ENCODE assay signal across 1 cellular context in the genomic region with DNA sequence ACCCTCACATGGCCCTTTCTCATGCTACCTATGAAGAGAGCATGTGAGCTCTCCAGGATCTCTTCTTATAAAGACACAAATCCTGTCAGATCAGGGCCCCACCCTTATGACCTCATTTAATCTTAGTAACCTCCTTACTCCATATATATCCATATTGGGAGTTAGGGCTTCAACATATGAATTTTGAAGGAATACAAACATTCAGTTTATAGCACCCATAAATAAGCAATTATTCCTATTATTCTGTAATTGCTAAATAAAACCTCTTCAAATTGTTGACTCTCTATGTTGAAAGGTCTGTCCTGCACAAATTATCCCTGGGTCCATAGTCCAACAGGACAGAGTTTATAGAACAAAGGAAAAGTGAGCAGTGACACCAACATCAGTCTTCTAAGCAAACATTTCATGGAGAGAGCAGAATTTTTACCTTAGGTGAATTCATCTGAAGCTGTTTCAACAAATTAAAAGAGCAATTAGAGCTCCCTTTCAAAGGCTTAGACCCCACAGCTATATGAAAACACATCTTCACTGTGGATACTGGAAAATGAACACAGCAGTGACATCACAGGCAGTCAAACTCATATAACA.
TF ChIP-seq lines count a peak whose summit lies in the region.

No MANE protein-coding gene starts in this region.

TF ChIP-seq in HepG2, 621 proteins besides CTCF, POLR2A, EP300 and RAD21 (continued from another document and continues in another):
- TF ChIP-seq, protein P1, sequence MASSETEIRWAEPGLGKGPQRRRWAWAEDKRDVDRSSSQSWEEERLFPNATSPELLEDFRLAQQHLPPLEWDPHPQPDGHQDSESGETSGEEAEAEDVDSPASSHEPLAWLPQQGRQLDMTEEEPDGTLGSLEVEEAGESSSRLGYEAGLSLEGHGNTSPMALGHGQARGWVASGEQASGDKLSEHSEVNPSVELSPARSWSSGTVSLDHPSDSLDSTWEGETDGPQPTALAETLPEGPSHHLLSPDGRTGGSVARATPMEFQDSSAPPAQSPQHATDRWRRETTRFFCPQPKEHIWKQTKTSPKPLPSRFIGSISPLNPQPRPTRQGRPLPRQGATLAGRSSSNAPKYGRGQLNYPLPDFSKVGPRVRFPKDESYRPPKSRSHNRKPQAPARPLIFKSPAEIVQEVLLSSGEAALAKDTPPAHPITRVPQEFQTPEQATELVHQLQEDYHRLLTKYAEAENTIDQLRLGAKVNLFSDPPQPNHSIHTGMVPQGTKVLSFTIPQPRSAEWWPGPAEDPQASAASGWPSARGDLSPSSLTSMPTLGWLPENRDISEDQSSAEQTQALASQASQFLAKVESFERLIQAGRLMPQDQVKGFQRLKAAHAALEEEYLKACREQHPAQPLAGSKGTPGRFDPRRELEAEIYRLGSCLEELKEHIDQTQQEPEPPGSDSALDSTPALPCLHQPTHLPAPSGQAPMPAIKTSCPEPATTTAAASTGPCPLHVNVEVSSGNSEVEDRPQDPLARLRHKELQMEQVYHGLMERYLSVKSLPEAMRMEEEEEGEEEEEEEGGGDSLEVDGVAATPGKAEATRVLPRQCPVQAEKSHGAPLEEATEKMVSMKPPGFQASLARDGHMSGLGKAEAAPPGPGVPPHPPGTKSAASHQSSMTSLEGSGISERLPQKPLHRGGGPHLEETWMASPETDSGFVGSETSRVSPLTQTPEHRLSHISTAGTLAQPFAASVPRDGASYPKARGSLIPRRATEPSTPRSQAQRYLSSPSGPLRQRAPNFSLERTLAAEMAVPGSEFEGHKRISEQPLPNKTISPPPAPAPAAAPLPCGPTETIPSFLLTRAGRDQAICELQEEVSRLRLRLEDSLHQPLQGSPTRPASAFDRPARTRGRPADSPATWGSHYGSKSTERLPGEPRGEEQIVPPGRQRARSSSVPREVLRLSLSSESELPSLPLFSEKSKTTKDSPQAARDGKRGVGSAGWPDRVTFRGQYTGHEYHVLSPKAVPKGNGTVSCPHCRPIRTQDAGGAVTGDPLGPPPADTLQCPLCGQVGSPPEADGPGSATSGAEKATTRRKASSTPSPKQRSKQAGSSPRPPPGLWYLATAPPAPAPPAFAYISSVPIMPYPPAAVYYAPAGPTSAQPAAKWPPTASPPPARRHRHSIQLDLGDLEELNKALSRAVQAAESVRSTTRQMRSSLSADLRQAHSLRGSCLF (CRISPR knock-in tag; IDR thresholded peaks at IDR 0.05; ENCODE audit: borderline replicate concordance), result no peak
- TF ChIP-seq MAZ (IDR thresholded peaks at IDR 0.05; ENCODE audit: borderline replicate concordance, low read depth, low read length) (no peak), MAZ (CRISPR knock-in tag; IDR thresholded peaks at IDR 0.05; ENCODE audit: low read depth) (no peak), ZNF350 (CRISPR knock-in tag; IDR thresholded peaks at IDR 0.05; ENCODE audit: borderline replicate concordance, low read depth) (no peak), ELF3 (CRISPR knock-in tag; IDR thresholded peaks at IDR 0.05) (no peak), ZNF75D (CRISPR knock-in tag; IDR thresholded peaks at IDR 0.05; ENCODE audit: borderline replicate concordance) (no peak), JUNB (CRISPR knock-in tag; IDR thresholded peaks at IDR 0.05; ENCODE audit: borderline replicate concordance) (no peak), MTF1 (CRISPR knock-in tag; IDR thresholded peaks at IDR 0.05) (no peak), RFXANK (CRISPR knock-in tag; IDR thresholded peaks at IDR 0.05) (no peak), SKI (IDR thresholded peaks at IDR 0.05; ENCODE audit: partially characterized antibody) (peak; percentile 20), BRCA1 (CRISPR knock-in tag; IDR thresholded peaks at IDR 0.05) (no peak), ZNF572 (CRISPR knock-in tag; IDR thresholded peaks at IDR 0.05) (no peak), KAT8 (CRISPR knock-in tag; IDR thresholded peaks at IDR 0.05) (peak; percentile 48; the same call in 1 of the 2 replicates), MAFF (IDR thresholded peaks at IDR 0.05; ENCODE audit: low read depth, low read length) (0 out of 2 replicates have a peak, but pooled peaks have one; percentile 19), HDAC1 (CRISPR knock-in tag; IDR thresholded peaks at IDR 0.05) (peak; percentile 47; the same call in 1 of the 2 replicates), TEAD3 (CRISPR knock-in tag; optimal IDR thresholded peaks at IDR 0.05; ENCODE audit: borderline replicate concordance) (peak; percentile 49), HMGA1 (CRISPR knock-in tag; conservative IDR thresholded peaks at IDR 0.05) (no peak), IKZF4 (CRISPR knock-in tag; IDR thresholded peaks at IDR 0.05; ENCODE audit: borderline replicate concordance, low read depth, not compliant biosample characterization) (no peak), ZNF747 (CRISPR knock-in tag; IDR thresholded peaks at IDR 0.05; ENCODE audit: borderline replicate concordance) (no peak), SATB2 (CRISPR knock-in tag; IDR thresholded peaks at IDR 0.05) (no peak), HNRNPUL1 (IDR thresholded peaks at IDR 0.05; ENCODE audit: low read depth, low read length) (no peak), ARNT2 (CRISPR knock-in tag; IDR thresholded peaks at IDR 0.05; ENCODE audit: low read depth) (no peak)
- TF ChIP-seq, protein P2, sequence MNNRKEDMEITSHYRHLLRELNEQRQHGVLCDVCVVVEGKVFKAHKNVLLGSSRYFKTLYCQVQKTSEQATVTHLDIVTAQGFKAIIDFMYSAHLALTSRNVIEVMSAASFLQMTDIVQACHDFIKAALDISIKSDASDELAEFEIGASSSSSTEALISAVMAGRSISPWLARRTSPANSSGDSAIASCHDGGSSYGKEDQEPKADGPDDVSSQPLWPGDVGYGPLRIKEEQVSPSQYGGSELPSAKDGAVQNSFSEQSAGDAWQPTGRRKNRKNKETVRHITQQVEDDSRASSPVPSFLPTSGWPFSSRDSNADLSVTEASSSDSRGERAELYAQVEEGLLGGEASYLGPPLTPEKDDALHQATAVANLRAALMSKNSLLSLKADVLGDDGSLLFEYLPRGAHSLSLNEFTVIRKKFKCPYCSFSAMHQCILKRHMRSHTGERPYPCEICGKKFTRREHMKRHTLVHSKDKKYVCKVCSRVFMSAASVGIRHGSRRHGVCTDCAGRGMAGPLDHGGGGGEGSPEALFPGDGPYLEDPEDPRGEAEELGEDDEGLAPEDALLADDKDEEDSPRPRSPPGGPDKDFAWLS (CRISPR knock-in tag; IDR thresholded peaks at IDR 0.05; ENCODE audit: borderline replicate concordance), result no peak
- TF ChIP-seq, protein P3, sequence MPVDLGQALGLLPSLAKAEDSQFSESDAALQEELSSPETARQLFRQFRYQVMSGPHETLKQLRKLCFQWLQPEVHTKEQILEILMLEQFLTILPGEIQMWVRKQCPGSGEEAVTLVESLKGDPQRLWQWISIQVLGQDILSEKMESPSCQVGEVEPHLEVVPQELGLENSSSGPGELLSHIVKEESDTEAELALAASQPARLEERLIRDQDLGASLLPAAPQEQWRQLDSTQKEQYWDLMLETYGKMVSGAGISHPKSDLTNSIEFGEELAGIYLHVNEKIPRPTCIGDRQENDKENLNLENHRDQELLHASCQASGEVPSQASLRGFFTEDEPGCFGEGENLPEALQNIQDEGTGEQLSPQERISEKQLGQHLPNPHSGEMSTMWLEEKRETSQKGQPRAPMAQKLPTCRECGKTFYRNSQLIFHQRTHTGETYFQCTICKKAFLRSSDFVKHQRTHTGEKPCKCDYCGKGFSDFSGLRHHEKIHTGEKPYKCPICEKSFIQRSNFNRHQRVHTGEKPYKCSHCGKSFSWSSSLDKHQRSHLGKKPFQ (CRISPR knock-in tag; IDR thresholded peaks at IDR 0.05; ENCODE audit: insufficient replicate concordance), result no peak
- TF ChIP-seq, protein P4, sequence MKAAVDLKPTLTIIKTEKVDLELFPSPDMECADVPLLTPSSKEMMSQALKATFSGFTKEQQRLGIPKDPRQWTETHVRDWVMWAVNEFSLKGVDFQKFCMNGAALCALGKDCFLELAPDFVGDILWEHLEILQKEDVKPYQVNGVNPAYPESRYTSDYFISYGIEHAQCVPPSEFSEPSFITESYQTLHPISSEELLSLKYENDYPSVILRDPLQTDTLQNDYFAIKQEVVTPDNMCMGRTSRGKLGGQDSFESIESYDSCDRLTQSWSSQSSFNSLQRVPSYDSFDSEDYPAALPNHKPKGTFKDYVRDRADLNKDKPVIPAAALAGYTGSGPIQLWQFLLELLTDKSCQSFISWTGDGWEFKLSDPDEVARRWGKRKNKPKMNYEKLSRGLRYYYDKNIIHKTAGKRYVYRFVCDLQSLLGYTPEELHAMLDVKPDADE (CRISPR knock-in tag; IDR thresholded peaks at IDR 0.05), result no peak
- TF ChIP-seq, protein P5, sequence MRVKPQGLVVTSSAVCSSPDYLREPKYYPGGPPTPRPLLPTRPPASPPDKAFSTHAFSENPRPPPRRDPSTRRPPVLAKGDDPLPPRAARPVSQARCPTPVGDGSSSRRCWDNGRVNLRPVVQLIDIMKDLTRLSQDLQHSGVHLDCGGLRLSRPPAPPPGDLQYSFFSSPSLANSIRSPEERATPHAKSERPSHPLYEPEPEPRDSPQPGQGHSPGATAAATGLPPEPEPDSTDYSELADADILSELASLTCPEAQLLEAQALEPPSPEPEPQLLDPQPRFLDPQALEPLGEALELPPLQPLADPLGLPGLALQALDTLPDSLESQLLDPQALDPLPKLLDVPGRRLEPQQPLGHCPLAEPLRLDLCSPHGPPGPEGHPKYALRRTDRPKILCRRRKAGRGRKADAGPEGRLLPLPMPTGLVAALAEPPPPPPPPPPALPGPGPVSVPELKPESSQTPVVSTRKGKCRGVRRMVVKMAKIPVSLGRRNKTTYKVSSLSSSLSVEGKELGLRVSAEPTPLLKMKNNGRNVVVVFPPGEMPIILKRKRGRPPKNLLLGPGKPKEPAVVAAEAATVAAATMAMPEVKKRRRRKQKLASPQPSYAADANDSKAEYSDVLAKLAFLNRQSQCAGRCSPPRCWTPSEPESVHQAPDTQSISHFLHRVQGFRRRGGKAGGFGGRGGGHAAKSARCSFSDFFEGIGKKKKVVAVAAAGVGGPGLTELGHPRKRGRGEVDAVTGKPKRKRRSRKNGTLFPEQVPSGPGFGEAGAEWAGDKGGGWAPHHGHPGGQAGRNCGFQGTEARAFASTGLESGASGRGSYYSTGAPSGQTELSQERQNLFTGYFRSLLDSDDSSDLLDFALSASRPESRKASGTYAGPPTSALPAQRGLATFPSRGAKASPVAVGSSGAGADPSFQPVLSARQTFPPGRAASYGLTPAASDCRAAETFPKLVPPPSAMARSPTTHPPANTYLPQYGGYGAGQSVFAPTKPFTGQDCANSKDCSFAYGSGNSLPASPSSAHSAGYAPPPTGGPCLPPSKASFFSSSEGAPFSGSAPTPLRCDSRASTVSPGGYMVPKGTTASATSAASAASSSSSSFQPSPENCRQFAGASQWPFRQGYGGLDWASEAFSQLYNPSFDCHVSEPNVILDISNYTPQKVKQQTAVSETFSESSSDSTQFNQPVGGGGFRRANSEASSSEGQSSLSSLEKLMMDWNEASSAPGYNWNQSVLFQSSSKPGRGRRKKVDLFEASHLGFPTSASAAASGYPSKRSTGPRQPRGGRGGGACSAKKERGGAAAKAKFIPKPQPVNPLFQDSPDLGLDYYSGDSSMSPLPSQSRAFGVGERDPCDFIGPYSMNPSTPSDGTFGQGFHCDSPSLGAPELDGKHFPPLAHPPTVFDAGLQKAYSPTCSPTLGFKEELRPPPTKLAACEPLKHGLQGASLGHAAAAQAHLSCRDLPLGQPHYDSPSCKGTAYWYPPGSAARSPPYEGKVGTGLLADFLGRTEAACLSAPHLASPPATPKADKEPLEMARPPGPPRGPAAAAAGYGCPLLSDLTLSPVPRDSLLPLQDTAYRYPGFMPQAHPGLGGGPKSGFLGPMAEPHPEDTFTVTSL (CRISPR knock-in tag; IDR thresholded peaks at IDR 0.05; ENCODE audit: borderline replicate concordance), result peak; percentile 94; the same call in 1 of the 2 replicates
- TF ChIP-seq, protein P6, sequence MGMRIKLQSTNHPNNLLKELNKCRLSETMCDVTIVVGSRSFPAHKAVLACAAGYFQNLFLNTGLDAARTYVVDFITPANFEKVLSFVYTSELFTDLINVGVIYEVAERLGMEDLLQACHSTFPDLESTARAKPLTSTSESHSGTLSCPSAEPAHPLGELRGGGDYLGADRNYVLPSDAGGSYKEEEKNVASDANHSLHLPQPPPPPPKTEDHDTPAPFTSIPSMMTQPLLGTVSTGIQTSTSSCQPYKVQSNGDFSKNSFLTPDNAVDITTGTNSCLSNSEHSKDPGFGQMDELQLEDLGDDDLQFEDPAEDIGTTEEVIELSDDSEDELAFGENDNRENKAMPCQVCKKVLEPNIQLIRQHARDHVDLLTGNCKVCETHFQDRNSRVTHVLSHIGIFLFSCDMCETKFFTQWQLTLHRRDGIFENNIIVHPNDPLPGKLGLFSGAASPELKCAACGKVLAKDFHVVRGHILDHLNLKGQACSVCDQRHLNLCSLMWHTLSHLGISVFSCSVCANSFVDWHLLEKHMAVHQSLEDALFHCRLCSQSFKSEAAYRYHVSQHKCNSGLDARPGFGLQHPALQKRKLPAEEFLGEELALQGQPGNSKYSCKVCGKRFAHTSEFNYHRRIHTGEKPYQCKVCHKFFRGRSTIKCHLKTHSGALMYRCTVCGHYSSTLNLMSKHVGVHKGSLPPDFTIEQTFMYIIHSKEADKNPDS (CRISPR knock-in tag; IDR thresholded peaks at IDR 0.05), result no peak
- TF ChIP-seq, protein P7, sequence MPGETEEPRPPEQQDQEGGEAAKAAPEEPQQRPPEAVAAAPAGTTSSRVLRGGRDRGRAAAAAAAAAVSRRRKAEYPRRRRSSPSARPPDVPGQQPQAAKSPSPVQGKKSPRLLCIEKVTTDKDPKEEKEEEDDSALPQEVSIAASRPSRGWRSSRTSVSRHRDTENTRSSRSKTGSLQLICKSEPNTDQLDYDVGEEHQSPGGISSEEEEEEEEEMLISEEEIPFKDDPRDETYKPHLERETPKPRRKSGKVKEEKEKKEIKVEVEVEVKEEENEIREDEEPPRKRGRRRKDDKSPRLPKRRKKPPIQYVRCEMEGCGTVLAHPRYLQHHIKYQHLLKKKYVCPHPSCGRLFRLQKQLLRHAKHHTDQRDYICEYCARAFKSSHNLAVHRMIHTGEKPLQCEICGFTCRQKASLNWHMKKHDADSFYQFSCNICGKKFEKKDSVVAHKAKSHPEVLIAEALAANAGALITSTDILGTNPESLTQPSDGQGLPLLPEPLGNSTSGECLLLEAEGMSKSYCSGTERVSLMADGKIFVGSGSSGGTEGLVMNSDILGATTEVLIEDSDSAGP (CRISPR knock-in tag; IDR thresholded peaks at IDR 0.05; ENCODE audit: borderline replicate concordance), result no peak
- TF ChIP-seq, protein P8, sequence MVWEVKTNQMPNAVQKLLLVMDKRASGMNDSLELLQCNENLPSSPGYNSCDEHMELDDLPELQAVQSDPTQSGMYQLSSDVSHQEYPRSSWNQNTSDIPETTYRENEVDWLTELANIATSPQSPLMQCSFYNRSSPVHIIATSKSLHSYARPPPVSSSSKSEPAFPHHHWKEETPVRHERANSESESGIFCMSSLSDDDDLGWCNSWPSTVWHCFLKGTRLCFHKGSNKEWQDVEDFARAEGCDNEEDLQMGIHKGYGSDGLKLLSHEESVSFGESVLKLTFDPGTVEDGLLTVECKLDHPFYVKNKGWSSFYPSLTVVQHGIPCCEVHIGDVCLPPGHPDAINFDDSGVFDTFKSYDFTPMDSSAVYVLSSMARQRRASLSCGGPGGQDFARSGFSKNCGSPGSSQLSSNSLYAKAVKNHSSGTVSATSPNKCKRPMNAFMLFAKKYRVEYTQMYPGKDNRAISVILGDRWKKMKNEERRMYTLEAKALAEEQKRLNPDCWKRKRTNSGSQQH (CRISPR knock-in tag; IDR thresholded peaks at IDR 0.05; ENCODE audit: low read depth), result no peak
- TF ChIP-seq, protein P9, sequence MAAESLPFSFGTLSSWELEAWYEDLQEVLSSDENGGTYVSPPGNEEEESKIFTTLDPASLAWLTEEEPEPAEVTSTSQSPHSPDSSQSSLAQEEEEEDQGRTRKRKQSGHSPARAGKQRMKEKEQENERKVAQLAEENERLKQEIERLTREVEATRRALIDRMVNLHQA (CRISPR knock-in tag; IDR thresholded peaks at IDR 0.05), result no peak
- TF ChIP-seq, protein P10, sequence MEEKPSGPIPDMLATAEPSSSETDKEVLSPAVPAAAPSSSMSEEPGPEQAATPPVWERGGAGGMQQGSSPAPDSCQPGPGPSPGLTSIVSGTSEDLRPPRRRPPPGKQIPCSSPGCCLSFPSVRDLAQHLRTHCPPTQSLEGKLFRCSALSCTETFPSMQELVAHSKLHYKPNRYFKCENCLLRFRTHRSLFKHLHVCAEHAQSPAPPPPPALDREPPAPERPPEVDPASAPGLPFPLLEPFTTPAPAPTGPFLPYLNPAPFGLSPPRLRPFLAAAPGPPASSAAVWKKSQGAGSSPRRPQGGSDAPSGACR (CRISPR knock-in tag; IDR thresholded peaks at IDR 0.05), result peak; percentile 43; the same call in 1 of the 2 replicates
